In genomic region chr13:109213714-109214113, GRCh38 we compare ENCODE assay signal across 12 cellular contexts.
"Had no signal": no experiment of that assay in that cellular context is flagged by ENCODE, and none has a peak within 500 bp of the region (broad histone marks: within the 10 kb centered on the region; RNA-seq: fewer than 3 reads in every experiment).

No MANE protein-coding gene starts in this region.

- H3K27me3 Mint-ChIP-seq: activated CD4-positive, alpha-beta memory T cell treated with anti-CD3 and anti-CD28 coated beads, Interleukin-2, amount 10 ng/mL, durations not matched to agents 7 days and 5 days had no signal

- FAIRE-seq: astrocyte, urothelium cell line had no signal

- DNase-seq: activated CD4-positive, alpha-beta memory T cell treated with anti-CD3 and anti-CD28 coated beads, Interleukin-2, amount 10 ng/mL, durations not matched to agents 7 days and 5 days; activated effector memory CD4-positive, alpha-beta T cell treated with Interleukin-2 at 50 U/mL for 16 hours; activated naive CD4-positive, alpha-beta T cell treated with anti-CD3 and anti-CD28 coated beads, Interleukin-2, amount 50 U/mL, for 16 hours; activated T-cell treated with anti-CD3 and anti-CD28 coated beads, Interleukin-2, amount 50 U/mL, for 4 hours; dorsolateral prefrontal cortex; glutamatergic neuron had no signal

- H3K9me3 Mint-ChIP-seq: activated CD4-positive, alpha-beta memory T cell treated with anti-CD3 and anti-CD28 coated beads, Interleukin-2, amount 10 ng/mL, durations not matched to agents 7 days and 5 days; activated T-cell treated with anti-CD3 and anti-CD28 coated beads, Interleukin-2, amount 50 U/mL, for 4 hours; natural killer cell treated with Interleukin-12 subunit alpha and Interleukin-12 subunit beta and Interleukin-15 and Interleukin-18, amount 100 ng/mL, for 72 hours had no signal

- H3K36me3 ChIP-seq: cardiac muscle cell, thoracic aorta had no signal

- H3K4me1 Mint-ChIP-seq: activated CD4-positive, alpha-beta memory T cell treated with anti-CD3 and anti-CD28 coated beads, Interleukin-2, amount 10 ng/mL, durations not matched to agents 7 days and 5 days had no signal

- H3K36me3 Mint-ChIP-seq: natural killer cell treated with Interleukin-12 subunit alpha and Interleukin-12 subunit beta and Interleukin-15 and Interleukin-18, amount 100 ng/mL, for 72 hours had no signal

- H3K27ac Mint-ChIP-seq: activated CD4-positive, alpha-beta memory T cell treated with anti-CD3 and anti-CD28 coated beads, Interleukin-2, amount 10 ng/mL, durations not matched to agents 7 days and 5 days; natural killer cell treated with Interleukin-12 subunit alpha and Interleukin-12 subunit beta and Interleukin-15 and Interleukin-18, amount 100 ng/mL, for 72 hours had no signal

- H3K4me3 Mint-ChIP-seq: activated CD4-positive, alpha-beta memory T cell treated with anti-CD3 and anti-CD28 coated beads, Interleukin-2, amount 10 ng/mL, durations not matched to agents 7 days and 5 days; activated T-cell treated with anti-CD3 and anti-CD28 coated beads, Interleukin-2, amount 50 U/mL, for 4 hours; natural killer cell treated with Interleukin-12 subunit alpha and Interleukin-12 subunit beta and Interleukin-15 and Interleukin-18, amount 100 ng/mL, for 72 hours had no signal

- H3K27ac ChIP-seq: cardiac muscle cell, dorsolateral prefrontal cortex, thoracic aorta had no signal

- ATAC-seq: activated T-cell treated with anti-CD3 and anti-CD28 coated beads, Interleukin-2, amount 50 U/mL, for 4 hours; sciatic nerve had no signal

- H3K27me3 ChIP-seq: cardiac muscle cell, dorsolateral prefrontal cortex had no signal

- H3K9me3 ChIP-seq: thoracic aorta had no signal

- H3K4me3 ChIP-seq: cardiac muscle cell, dorsolateral prefrontal cortex, thoracic aorta had no signal
